ENCODE assay signal across 8 cellular contexts in genomic region chr19:38975861-38976271, GRCh38. TPM values are rescaled to one million over a fixed set of nuclear protein-coding genes. Genes with fewer than 3 reads are reported as not detected.
DNase-seq lines count a peak whose midpoint lies in the region; ATAC-seq, FAIRE-seq and TF ChIP-seq lines count a peak whose summit lies in the region.

No MANE protein-coding gene starts in this region.

- CTCF ChIA-PET in WTC11 (lab: Charles Lee) = interaction anchor here (0.7 to 4.5 kb wide), 36 partner anchors 8 to 366 kb away, joined by 3 to 55 read pairs (median 4); partner anchors contain the start of genes ACP7, FBXO27, MRPS12 and NFKBIB

- no peak for TF ChIP-seq POLR2A in H54 (IDR thresholded peaks at IDR 0.05; ENCODE audit: low read depth, low read length)

- peaks cover 9% of the 10 kb centered on the region for H3K9me3 ChIP-seq in left ventricle myocardium inferior (replicated peaks)

- H3K36me3 ChIP-seq in left ventricle myocardium inferior = no peaks in the 10 kb centered on the region

- peak; percentile 40 for DNase-seq in H54 (ENCODE audit: insufficient read length, low spot score)
- peak; percentile 29 for DNase-seq in WTC11 (ENCODE audit: low spot score)
- DNase-seq in left ventricle myocardium inferior = no peak
- peak; percentile 79 for DNase-seq in renal cortical epithelial cell (ENCODE audit: low read depth)
- DNase-seq in KG1 (lab: John Stamatoyannopoulos, UW) = no peak
- no peak for DNase-seq in NCI-H2196 treated with DMSO at 0.1 percent for 48 hours (lab: John Stamatoyannopoulos, UW; ENCODE audit: unreplicated experiment)
- no peak for DNase-seq in effector CD8-positive, alpha-beta T cell (lab: John Stamatoyannopoulos, UW)

- H3K27me3 Mint-ChIP-seq in WTC11 (ENCODE audit: low read depth) = peaks cover 5% of the 10 kb centered on the region

- intact Hi-C loops in left ventricle myocardium inferior (cut with micrococcal nuclease) = no loop called here

- peak overlapping the region; percentile 97 for H3K4me3 Mint-ChIP-seq in WTC11

- peak overlapping the region; percentile 98 for H3K27ac Mint-ChIP-seq in WTC11

- peaks cover 15% of the 10 kb centered on the region for H3K4me1 Mint-ChIP-seq in WTC11

- no peak for FAIRE-seq in H54 (lab: Jason Lieb, UNC)

- POLR2A ChIA-PET in WTC11 (lab: Charles Lee) = interaction anchor here (0.7 to 1.8 kb wide), 3 partner anchors 13 to 338 kb away, joined by 4 to 11 read pairs (median 6); partner anchors contain the start of gene FBXO27

- ATAC-seq in WTC11 (peak; percentile 37), HG03045 (IDR thresholded peaks at IDR 0.05; ENCODE audit: unreplicated experiment) (no peak)

- H3K27ac ChIP-seq in left ventricle myocardium inferior (replicated peaks) = peak overlapping the region; percentile 86

- H3K4me3 ChIP-seq in left ventricle myocardium inferior = peak overlapping the region; percentile 76

- peaks cover 12% of the 10 kb centered on the region for H3K9me3 Mint-ChIP-seq in WTC11

- peaks cover 13% of the 10 kb centered on the region for H3K36me3 Mint-ChIP-seq in WTC11

- TF ChIP-seq CTCF in WTC11 (IDR thresholded peaks at IDR 0.05) = no peak
- TF ChIP-seq CTCF in left ventricle myocardium inferior (IDR thresholded peaks at IDR 0.05; ENCODE audit: borderline replicate concordance) = no peak

- H3K4me1 ChIP-seq in left ventricle myocardium inferior = peaks cover 30% of the 10 kb centered on the region

- peaks cover 61% of the 10 kb centered on the region for H3K27me3 ChIP-seq in left ventricle myocardium inferior (ENCODE audit: low read depth)

TF ChIP-seq in WTC11, 78 proteins besides CTCF, POLR2A, EP300 and RAD21 (continues in another document):
- TF ChIP-seq IRF1 (CRISPR knock-in tag; IDR thresholded peaks at IDR 0.05) (no peak), ARID4B (CRISPR knock-in tag; IDR thresholded peaks at IDR 0.05; ENCODE audit: borderline replicate concordance) (no peak), ZNF281 (CRISPR knock-in tag; IDR thresholded peaks at IDR 0.05) (no peak), ZNF512 (CRISPR knock-in tag; IDR thresholded peaks at IDR 0.05; ENCODE audit: borderline replicate concordance) (no peak), CBFB (CRISPR knock-in tag; IDR thresholded peaks at IDR 0.05; ENCODE audit: low read depth) (no peak), RORB (CRISPR knock-in tag; IDR thresholded peaks at IDR 0.05) (no peak), ESRRA (CRISPR knock-in tag; IDR thresholded peaks at IDR 0.05; ENCODE audit: borderline replicate concordance) (no peak), HMGXB4 (CRISPR knock-in tag; IDR thresholded peaks at IDR 0.05) (no peak), ZNF317 (CRISPR knock-in tag; IDR thresholded peaks at IDR 0.05; ENCODE audit: borderline replicate concordance, low read depth) (no peak), ZNF396 (CRISPR knock-in tag; IDR thresholded peaks at IDR 0.05; ENCODE audit: borderline replicate concordance) (no peak)

RNA-seq across cellular contexts. Expression of gene FBXO17, which starts 0.3 kb away (rescaled TPM):
- total RNA-seq in WTC11 (2021) (16.8 to 22.2 TPM (median 18.6 TPM) in 3 replicates), left ventricle myocardium inferior (3.0 TPM), renal cortical epithelial cell (25.2 and 82.6 TPM in 2 replicates)

RNA-seq across cellular contexts. Expression of gene MRPS12, which starts 45.1 kb away (rescaled TPM):
- 79.9 to 88.0 TPM (median 81.5 TPM) in 3 replicates for total RNA-seq in WTC11 (2021)
- 67.6 TPM for total RNA-seq in left ventricle myocardium inferior
- total RNA-seq in renal cortical epithelial cell = 38.4 and 49.8 TPM in 2 replicates

RNA-seq across cellular contexts. Expression of gene SARS2, which starts 45.3 kb away (rescaled TPM):
- total RNA-seq in WTC11 (2021) (66.4 to 74.7 TPM (median 69.6 TPM) in 3 replicates), left ventricle myocardium inferior (13.6 TPM), renal cortical epithelial cell (16.8 and 17.0 TPM in 2 replicates)

RNA-seq across cellular contexts. Expression of gene FBXO27, which starts 56.5 kb away (rescaled TPM):
- total RNA-seq in WTC11 (2021) (18.9 to 22.7 TPM (median 20.0 TPM) in 3 replicates), left ventricle myocardium inferior (20.9 TPM), renal cortical epithelial cell (5.8 and 5.9 TPM in 2 replicates)

Comparison
In these comparisons a context has a peak if more than half of its experiments do, and no peak if none do; other contexts are left out.
1. DNase-seq: peak in H54 (single experiment), WTC11 (single experiment) and renal cortical epithelial cell (single experiment); none in left ventricle myocardium inferior (single experiment), KG1 (single experiment), NCI-H2196 treated with DMSO at 0.1 percent for 48 hours (single experiment) and effector CD8-positive, alpha-beta T cell (single experiment).